ENCODE assay signal across 38 cellular contexts in genomic region chr20:59387891-59388290, GRCh38.
"Had no signal": no experiment of that assay in that cellular context is flagged by ENCODE, and none has a peak within 500 bp of the region (broad histone marks: within the 10 kb centered on the region; RNA-seq: fewer than 3 reads in every experiment).

No MANE protein-coding gene starts in this region.

- H3K27me3 Mint-ChIP-seq: activated CD4-positive, alpha-beta memory T cell treated with anti-CD3 and anti-CD28 coated beads, Interleukin-2, amount 10 ng/mL, durations not matched to agents 7 days and 5 days; activated CD4-positive, alpha-beta T cell treated with anti-CD3 and anti-CD28 coated beads for 36 hours; activated CD4-positive, alpha-beta T cell treated with anti-CD3 and anti-CD28 coated beads, Interleukin-2, amount 10 ng/mL, durations not matched to agents 7 days and 5 days; activated CD8-positive, alpha-beta memory T cell treated with anti-CD3 and anti-CD28 coated beads, Interleukin-2, amount 10 ng/mL, durations not matched to agents 7 days and 5 days; activated naive CD4-positive, alpha-beta T cell treated with anti-CD3 and anti-CD28 coated beads, Interleukin-2, amount 50 U/mL, for 24 hours; activated naive CD8-positive, alpha-beta T cell; activated naive CD8-positive, alpha-beta T cell treated with anti-CD3 and anti-CD28 coated beads, Interleukin-2, amount 10 ng/mL, durations not matched to agents 7 days and 5 days; activated naive CD8-positive, alpha-beta T cell treated with anti-CD3 and anti-CD28 coated beads, Interleukin-2, amount 50 U/mL, for 24 hours; activated T-cell treated with anti-CD3 and anti-CD28 coated beads, Interleukin-2, amount 50 U/mL, for 24 hours had no signal

- H3K9me3 ChIP-seq: ascending aorta had no signal

- H3K27me3 ChIP-seq: ascending aorta, cardiac muscle cell had no signal

- H3K9me3 Mint-ChIP-seq: activated CD4-positive, alpha-beta memory T cell treated with anti-CD3 and anti-CD28 coated beads, Interleukin-2, amount 10 ng/mL, durations not matched to agents 7 days and 5 days; activated CD4-positive, alpha-beta T cell treated with anti-CD3 and anti-CD28 coated beads, Interleukin-2, amount 10 ng/mL, durations not matched to agents 7 days and 5 days; activated naive CD4-positive, alpha-beta T cell treated with anti-CD3 and anti-CD28 coated beads, Interleukin-2, amount 10 ng/mL, durations not matched to agents 7 days and 5 days; activated naive CD4-positive, alpha-beta T cell treated with anti-CD3 and anti-CD28 coated beads, Interleukin-2, amount 50 U/mL, for 24 hours; activated naive CD8-positive, alpha-beta T cell treated with anti-CD3 and anti-CD28 coated beads, Interleukin-2, amount 10 ng/mL, durations not matched to agents 7 days and 5 days; activated naive CD8-positive, alpha-beta T cell treated with anti-CD3 and anti-CD28 coated beads, Interleukin-2, amount 50 U/mL, for 24 hours; activated T-cell treated with anti-CD3 and anti-CD28 coated beads, Interleukin-2, amount 50 U/mL, for 24 hours; activated T-helper 2 cell treated with anti-CD3 and anti-CD28 coated beads, Interferon-gamma antibody, Interleukin-2, Interleukin-4, amounts not matched to agents 10 μg/mL and 5 μg/mL and 100 μg/mL, durations not matched to agents 14 hours and 24 hours and 36 hours; central memory CD8-positive, alpha-beta T cell; T-helper 1 cell treated with Interleukin-12 subunit alpha and Interleukin-12 subunit beta and Interleukin-4 antibody, amounts not matched to agents 30 μg/mL and 1 μg/mL, for 36 hours; T-helper 2 cell treated with Interferon-gamma antibody and Interleukin-4, amounts not matched to agents 5 μg/mL and 100 μg/mL, for 36 hours had no signal

- H3K4me1 Mint-ChIP-seq: activated CD4-positive, alpha-beta memory T cell treated with anti-CD3 and anti-CD28 coated beads, Interleukin-2, amount 10 ng/mL, durations not matched to agents 7 days and 5 days had no signal

- H3K4me1 ChIP-seq: ascending aorta had no signal

- DNase-seq: activated CD4-positive, alpha-beta memory T cell treated with anti-CD3 and anti-CD28 coated beads, Interleukin-2, amount 10 ng/mL, durations not matched to agents 7 days and 5 days; activated CD4-positive, alpha-beta T cell treated with anti-CD3 and anti-CD28 coated beads for 1 hour; activated CD4-positive, alpha-beta T cell treated with anti-CD3 and anti-CD28 coated beads for 36 hours; activated CD4-positive, alpha-beta T cell treated with anti-CD3 and anti-CD28 coated beads for 48 hours; activated CD4-positive, alpha-beta T cell treated with anti-CD3 and anti-CD28 coated beads, Interleukin-2, amount 10 ng/mL, durations not matched to agents 7 days and 5 days; activated CD4-positive, alpha-beta T cell treated with anti-CD3 and anti-CD28 coated beads, Interleukin-2, amount 50 U/mL, for 48 hours; activated CD4-positive, CD25-positive, alpha-beta regulatory T cell; activated CD8-positive, alpha-beta memory T cell treated with anti-CD3 and anti-CD28 coated beads for 24 hours; activated CD8-positive, alpha-beta memory T cell treated with anti-CD3 and anti-CD28 coated beads, Interleukin-2, amount 10 ng/mL, durations not matched to agents 7 days and 5 days; activated CD8-positive, alpha-beta memory T cell treated with anti-CD3 and anti-CD28 coated beads, Interleukin-2, amount 50 U/mL, for 48 hours; activated CD8-positive, alpha-beta T cell treated with anti-CD3 and anti-CD28 coated beads, Interleukin-2, amount 10 ng/mL, durations not matched to agents 7 days and 5 days; activated effector memory CD4-positive, alpha-beta T cell treated with Interleukin-2 at 50 U/mL for 16 hours; activated gamma-delta T cell; activated naive CD4-positive, alpha-beta T cell treated with anti-CD3 and anti-CD28 coated beads, Interleukin-2, amount 10 ng/mL, durations not matched to agents 7 days and 5 days; activated naive CD4-positive, alpha-beta T cell treated with Interleukin-2 at 50 U/mL for 16 hours; activated naive CD8-positive, alpha-beta T cell treated with anti-CD3 and anti-CD28 coated beads, Interleukin-2, amount 10 ng/mL, durations not matched to agents 7 days and 5 days; activated naive CD8-positive, alpha-beta T cell treated with anti-CD3 and anti-CD28 coated beads, Interleukin-2, amount 50 U/mL, for 24 hours; activated T-cell treated with anti-CD3 and anti-CD28 coated beads, Interleukin-2, amount 50 U/mL, for 24 hours; activated T-cell treated with anti-CD3 and anti-CD28 coated beads, Interleukin-2, amount 50 U/mL, for 48 hours; amygdala; anterior cingulate cortex; caudate nucleus; cerebellar nuclear complex; T-helper 1 cell; T-helper 2 cell; T-helper 9 cell; WERI-Rb-1 had no signal

- H3K36me3 ChIP-seq: ascending aorta, cardiac muscle cell, WERI-Rb-1 had no signal

- H3K4me3 ChIP-seq: ascending aorta, cardiac muscle cell had no signal

- H3K36me3 Mint-ChIP-seq: activated CD8-positive, alpha-beta memory T cell treated with anti-CD3 and anti-CD28 coated beads, Interleukin-2, amount 10 ng/mL, durations not matched to agents 7 days and 5 days; activated naive CD4-positive, alpha-beta T cell treated with anti-CD3 and anti-CD28 coated beads, Interleukin-2, amount 10 ng/mL, durations not matched to agents 7 days and 5 days; activated naive CD4-positive, alpha-beta T cell treated with anti-CD3 and anti-CD28 coated beads, Interleukin-2, amount 50 U/mL, for 24 hours; activated naive CD8-positive, alpha-beta T cell treated with anti-CD3 and anti-CD28 coated beads, Interleukin-2, amount 10 ng/mL, durations not matched to agents 7 days and 5 days; brain; WTC11 had no signal

- H3K27ac ChIP-seq: ascending aorta, cardiac muscle cell, WERI-Rb-1 had no signal

- H3K4me3 Mint-ChIP-seq: activated CD4-positive, alpha-beta memory T cell treated with anti-CD3 and anti-CD28 coated beads, Interleukin-2, amount 10 ng/mL, durations not matched to agents 7 days and 5 days; activated CD4-positive, alpha-beta T cell treated with anti-CD3 and anti-CD28 coated beads for 36 hours; activated CD4-positive, alpha-beta T cell treated with anti-CD3 and anti-CD28 coated beads, Interleukin-2, amount 10 ng/mL, durations not matched to agents 7 days and 5 days; activated CD8-positive, alpha-beta memory T cell treated with anti-CD3 and anti-CD28 coated beads, Interleukin-2, amount 10 ng/mL, durations not matched to agents 7 days and 5 days; activated CD8-positive, alpha-beta T cell treated with anti-CD3 and anti-CD28 coated beads, Interleukin-2, amount 10 ng/mL, durations not matched to agents 7 days and 5 days; activated naive CD4-positive, alpha-beta T cell treated with anti-CD3 and anti-CD28 coated beads, Interleukin-2, amount 10 ng/mL, durations not matched to agents 7 days and 5 days; activated naive CD4-positive, alpha-beta T cell treated with anti-CD3 and anti-CD28 coated beads, Interleukin-2, amount 50 U/mL, for 24 hours; activated naive CD8-positive, alpha-beta T cell; activated naive CD8-positive, alpha-beta T cell treated with anti-CD3 and anti-CD28 coated beads, Interleukin-2, amount 10 ng/mL, durations not matched to agents 7 days and 5 days; activated naive CD8-positive, alpha-beta T cell treated with anti-CD3 and anti-CD28 coated beads, Interleukin-2, amount 50 U/mL, for 24 hours; activated T-cell treated with anti-CD3 and anti-CD28 coated beads, Interleukin-2, amount 50 U/mL, for 24 hours; brain; central memory CD8-positive, alpha-beta T cell; T-helper 1 cell treated with Interleukin-12 subunit alpha and Interleukin-12 subunit beta and Interleukin-4 antibody, amounts not matched to agents 30 μg/mL and 1 μg/mL, for 36 hours; T-helper 2 cell treated with Interferon-gamma antibody and Interleukin-4, amounts not matched to agents 5 μg/mL and 100 μg/mL, for 36 hours; WTC11 had no signal

- H3K27ac Mint-ChIP-seq: activated CD4-positive, alpha-beta memory T cell treated with anti-CD3 and anti-CD28 coated beads, Interleukin-2, amount 10 ng/mL, durations not matched to agents 7 days and 5 days; activated CD4-positive, alpha-beta T cell treated with anti-CD3 and anti-CD28 coated beads for 36 hours; activated CD4-positive, alpha-beta T cell treated with anti-CD3 and anti-CD28 coated beads, Interleukin-2, amount 10 ng/mL, durations not matched to agents 7 days and 5 days; activated CD8-positive, alpha-beta memory T cell treated with anti-CD3 and anti-CD28 coated beads, Interleukin-2, amount 10 ng/mL, durations not matched to agents 7 days and 5 days; activated CD8-positive, alpha-beta T cell treated with anti-CD3 and anti-CD28 coated beads, Interleukin-2, amount 10 ng/mL, durations not matched to agents 7 days and 5 days; activated naive CD4-positive, alpha-beta T cell treated with anti-CD3 and anti-CD28 coated beads, Interleukin-2, amount 10 ng/mL, durations not matched to agents 7 days and 5 days; activated naive CD4-positive, alpha-beta T cell treated with anti-CD3 and anti-CD28 coated beads, Interleukin-2, amount 50 U/mL, for 24 hours; activated naive CD8-positive, alpha-beta T cell; activated naive CD8-positive, alpha-beta T cell treated with anti-CD3 and anti-CD28 coated beads, Interleukin-2, amount 10 ng/mL, durations not matched to agents 7 days and 5 days; activated naive CD8-positive, alpha-beta T cell treated with anti-CD3 and anti-CD28 coated beads, Interleukin-2, amount 50 U/mL, for 24 hours; activated T-cell treated with anti-CD3 and anti-CD28 coated beads, Interleukin-2, amount 50 U/mL, for 24 hours; activated T-helper 2 cell treated with anti-CD3 and anti-CD28 coated beads, Interferon-gamma antibody, Interleukin-2, Interleukin-4, amounts not matched to agents 10 μg/mL and 5 μg/mL and 100 μg/mL, durations not matched to agents 14 hours and 24 hours and 36 hours; T-helper 1 cell treated with Interleukin-12 subunit alpha and Interleukin-12 subunit beta and Interleukin-4 antibody, amounts not matched to agents 30 μg/mL and 1 μg/mL, for 36 hours; T-helper 2 cell treated with Interferon-gamma antibody and Interleukin-4, amounts not matched to agents 5 μg/mL and 100 μg/mL, for 36 hours; WTC11 had no signal

- FAIRE-seq: bronchial epithelial cell had no signal
